ENCODE assay signal across 11 cellular contexts in genomic region chr3:155890671-155891190, GRCh38. TPM values are rescaled to one million over a fixed set of nuclear protein-coding genes. Genes with fewer than 3 reads are reported as not detected.
A peak's percentile ranks its signal among the peaks of the same experiment; 100 is the strongest.
DNase-seq lines count a peak whose midpoint lies in the region; ATAC-seq and TF ChIP-seq lines count a peak whose summit lies in the region.
"Had no signal": no experiment of that assay in that cellular context is flagged by ENCODE, and none has a peak within 500 bp of the region (broad histone marks: within the 10 kb centered on the region; RNA-seq: fewer than 3 reads in every experiment).

No MANE protein-coding gene starts in this region.

- no peak overlapping the region for H3K4me3 ChIP-seq in fibroblast of the aortic adventitia (ENCODE audit: low read depth, low read length)
- H3K4me3 ChIP-seq: stomach had no signal

- H3K9me3 Mint-ChIP-seq in effector memory CD8-positive, alpha-beta T cell, result no peaks in the 10 kb centered on the region
- H3K9me3 Mint-ChIP-seq: activated B cell treated with CpG ODN at 0.5 μM for 24 hours had no signal

- H3K4me3 Mint-ChIP-seq in effector memory CD8-positive, alpha-beta T cell, result no peak overlapping the region
- H3K4me3 Mint-ChIP-seq: activated B cell treated with CpG ODN at 0.5 μM for 24 hours had no signal

- no peak overlapping the region for H3K27ac Mint-ChIP-seq in effector memory CD8-positive, alpha-beta T cell
- H3K27ac Mint-ChIP-seq: activated B cell treated with CpG ODN at 0.5 μM for 24 hours had no signal

- no peak for TF ChIP-seq CTCF in fibroblast of the aortic adventitia (IDR thresholded peaks at IDR 0.05; ENCODE audit: insufficient read depth, low read length)

- DNase-seq in AG20443 (ENCODE audit: low spot score), result peak; percentile 26
- DNase-seq in NCI-H1105 treated with DMSO at 0.1 percent for 48 hours (lab: John Stamatoyannopoulos, UW), result peak; percentile 42
- peak; percentile 60 for DNase-seq in fibroblast of the aortic adventitia (ENCODE audit: low read depth)
- no peak for DNase-seq in activated T-cell treated with anti-CD3 and anti-CD28 coated beads, Interleukin-2, amount 50 U/mL, for 1 hour
- DNase-seq in effector memory CD8-positive, alpha-beta T cell, result no peak
- no peak for DNase-seq in NCI-H128 (lab: John Stamatoyannopoulos, UW; ENCODE audit: unreplicated experiment)
- DNase-seq: activated B cell treated with CpG ODN at 0.5 μM for 24 hours, NCI-H2081 treated with DMSO at 0.1 percent for 48 hours, stomach had no signal

- H3K27me3 Mint-ChIP-seq in effector memory CD8-positive, alpha-beta T cell, result no peaks in the 10 kb centered on the region
- H3K27me3 Mint-ChIP-seq: activated B cell treated with CpG ODN at 0.5 μM for 24 hours had no signal

- peaks cover 27 to 31% of the 10 kb centered on the region in 2 donors for H3K4me1 Mint-ChIP-seq in effector memory CD8-positive, alpha-beta T cell (ENCODE audit: low read depth in 2 of 2)

- peaks cover 30% of the 10 kb centered on the region for H3K36me3 Mint-ChIP-seq in effector memory CD8-positive, alpha-beta T cell (ENCODE audit: insufficient read depth)

- ATAC-seq in GM21390 (IDR thresholded peaks at IDR 0.05; ENCODE audit: unreplicated experiment), result peak; percentile 68
- ATAC-seq in esophagus mucosa, result no peak
- ATAC-seq in effector memory CD8-positive, alpha-beta T cell (replicated peaks), result no peak

RNA-seq across cellular contexts. Expression of gene GMPS, which starts 20.3 kb away (rescaled TPM):
- total RNA-seq in fibroblast of the aortic adventitia (ENCODE audit: low replicate concordance) (87.5 and 88.1 TPM in 2 replicates), esophagus mucosa (41.6 TPM)

RNA-seq across cellular contexts. Expression of gene SLC33A1, which starts 36.5 kb away (rescaled TPM):
- total RNA-seq in fibroblast of the aortic adventitia (ENCODE audit: low replicate concordance) (24.4 and 49.8 TPM in 2 replicates), esophagus mucosa (11.8 TPM)

Comparison
In these comparisons a context has a peak if more than half of its experiments do, and no peak if none do; other contexts are left out.
1. DNase-seq: peak in AG20443 (single experiment), NCI-H1105 treated with DMSO at 0.1 percent for 48 hours (single experiment) and fibroblast of the aortic adventitia (single experiment); none in activated T-cell treated with anti-CD3 and anti-CD28 coated beads, Interleukin-2, amount 50 U/mL, for 1 hour (single experiment), effector memory CD8-positive, alpha-beta T cell (0 of 3) and NCI-H128 (single experiment).